8 cellular contexts compared by ENCODE assay signal in the genomic region with DNA sequence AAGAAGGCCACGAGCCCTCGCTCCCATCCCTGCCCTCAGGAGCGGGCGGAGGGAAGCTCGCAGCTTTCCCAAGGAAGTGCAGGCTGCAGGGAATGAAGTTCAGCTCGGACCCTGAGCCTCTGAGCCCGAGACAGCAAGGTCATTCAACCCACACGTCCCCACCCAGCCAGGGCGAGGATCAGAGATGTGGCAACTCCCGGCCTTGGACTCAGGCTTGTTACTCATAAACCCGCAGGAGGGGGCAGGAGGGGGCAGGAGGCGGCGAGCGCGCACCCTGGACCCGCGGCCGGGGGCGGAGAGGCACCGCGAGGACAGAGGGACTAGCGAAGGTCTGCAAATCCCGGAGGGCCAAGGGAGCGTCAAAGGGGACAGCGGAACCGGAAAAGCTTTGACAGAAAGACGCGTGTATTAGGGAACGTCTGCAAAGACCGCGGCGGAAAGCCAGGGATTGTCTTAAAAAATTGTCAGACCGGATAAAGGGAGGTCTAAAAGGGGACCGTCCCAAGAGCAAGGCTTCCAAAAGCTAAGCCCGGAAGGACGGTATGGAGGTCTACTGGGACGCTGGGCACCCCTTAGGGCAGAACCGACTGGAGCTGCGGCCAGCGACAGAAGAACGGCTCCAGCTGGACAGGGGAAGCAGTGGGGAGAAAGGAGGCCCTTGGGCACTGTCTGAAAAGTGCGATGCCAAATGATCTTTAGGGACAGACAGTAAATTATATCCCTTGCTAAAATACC. TPM values are rescaled to one million over a fixed set of nuclear protein-coding genes. Genes with fewer than 3 reads are reported as not detected.
DNase-seq lines count a peak whose midpoint lies in the region; FAIRE-seq and TF ChIP-seq lines count a peak whose summit lies in the region.

No MANE protein-coding gene starts in this region.

- H2AFZ ChIP-seq in neuronal stem cell (ENCODE audit: low read length), result peak overlapping the region; percentile 96

- peak overlapping the region; percentile 96 for H4K91ac ChIP-seq in neuronal stem cell (ENCODE audit: low read depth, low read length, poor library complexity)

- H3K27ac ChIP-seq in neuronal stem cell (replicated peaks; ENCODE audit: low read length), result peak overlapping the region; percentile 98
- peak overlapping the region; percentile 99 for H3K27ac ChIP-seq in subcutaneous abdominal adipose tissue (ENCODE audit: low read depth, low read length)

- no CpG with 5 or more reads among the region's 42 CpGs for WGBS in neuronal stem cell (ENCODE audit: extremely low coverage in 2 of 2, insufficient read length in 2 of 2, insufficient replicate concordance in 1 of 2), 2 donors

- H3K23ac ChIP-seq in neuronal stem cell (ENCODE audit: low read depth, low read length, poor library complexity), result peak overlapping the region; percentile 98

- H3K4me1 ChIP-seq in neuronal stem cell (ENCODE audit: control insufficient read depth in 2 of 2, insufficient read depth in 1 of 2, low read depth in 1 of 2, low read length in 2 of 2), result peaks cover 4 to 8% of the 10 kb centered on the region in 2 donors
- H3K4me1 ChIP-seq in subcutaneous abdominal adipose tissue (ENCODE audit: control insufficient read depth in 5 of 5, insufficient read depth in 5 of 5, low read length in 5 of 5), result peaks cover 4 to 47% (median 32%) of the 10 kb centered on the region in 5 donors

- peak; percentile 46 for TF ChIP-seq POLR2A in H54 (IDR thresholded peaks at IDR 0.05; ENCODE audit: low read depth, low read length)

- H4K8ac ChIP-seq in neuronal stem cell (ENCODE audit: low read depth, low read length), result no peak overlapping the region

- H2AK5ac ChIP-seq in neuronal stem cell (ENCODE audit: low read depth, low read length), result peak overlapping the region; percentile 82

- no peak overlapping the region for H3K4ac ChIP-seq in neuronal stem cell (ENCODE audit: low read length)

- peak overlapping the region; percentile 96 for H2BK5ac ChIP-seq in neuronal stem cell (ENCODE audit: low read length)

- H3K4me2 ChIP-seq in neuronal stem cell (ENCODE audit: insufficient read depth, low read length, poor library complexity, severe bottlenecking), result peak overlapping the region; percentile 91

- FAIRE-seq in H54 (lab: Jason Lieb, UNC), result no peak
- no peak for FAIRE-seq in frontal cortex (lab: Jason Lieb, UNC)

- H3K14ac ChIP-seq in neuronal stem cell (ENCODE audit: low read length), result peak overlapping the region; percentile 31

- H2BK12ac ChIP-seq in neuronal stem cell (ENCODE audit: low read length), result no peak overlapping the region

- H3K9me3 ChIP-seq in neuronal stem cell (replicated peaks in 1 of 2; ENCODE audit: control insufficient read depth in 2 of 2, insufficient read depth in 1 of 2, low read depth in 1 of 2, low read length in 2 of 2) (no peaks in the 10 kb centered on the region), subcutaneous abdominal adipose tissue (ENCODE audit: control insufficient read depth in 5 of 5, low read length in 5 of 5) (no peaks in the 10 kb centered on the region)

- H3K4me3 ChIP-seq in neuronal stem cell (ENCODE audit: low read length in 2 of 2) (peak overlapping the region; percentile 75 to 85), subcutaneous abdominal adipose tissue (ENCODE audit: low read depth in 1 of 5, low read length in 5 of 5) (peak overlapping the region; percentile 90 to 96 (median 94))

- peak overlapping the region; percentile 55 for H2BK15ac ChIP-seq in neuronal stem cell (ENCODE audit: low read length)

- H3K79me1 ChIP-seq in neuronal stem cell (ENCODE audit: low read depth, low read length), result no peaks in the 10 kb centered on the region

- peak; percentile 94 for DNase-seq in Daoy (ENCODE audit: low read depth)
- DNase-seq in H54 (ENCODE audit: insufficient read length, low spot score), result peak; percentile 60
- DNase-seq in M059J (ENCODE audit: low read depth), result peak; percentile 91
- peak; percentile 65 for DNase-seq in SIG-M5 (lab: John Stamatoyannopoulos, UW)
- peak; percentile 56 for DNase-seq in activated gamma-delta T cell treated with anti-CD3 and anti-CD28 coated beads, Interleukin-2, amount 50 U/mL, for 16 hours (ENCODE audit: low read depth)
- peak; percentile 72 to 73 for DNase-seq in frontal cortex (ENCODE audit: low spot score in 2 of 2)
- DNase-seq in neuronal stem cell (ENCODE audit: low spot score), result peak; percentile 81

- peaks cover 6 to 31% of the 10 kb centered on the region in 2 donors for H3K36me3 ChIP-seq in neuronal stem cell (replicated peaks in 1 of 2; ENCODE audit: control insufficient read depth in 2 of 2, insufficient read depth in 2 of 2, low read length in 2 of 2)
- H3K36me3 ChIP-seq in subcutaneous abdominal adipose tissue (ENCODE audit: control insufficient read depth in 5 of 5, insufficient read depth in 5 of 5, low read length in 5 of 5), result peaks cover 0 to 21% (median 18%) of the 10 kb centered on the region in 5 donors

- peak overlapping the region; percentile 99 for H3K18ac ChIP-seq in neuronal stem cell (ENCODE audit: low read length)

- H2BK120ac ChIP-seq in neuronal stem cell (ENCODE audit: low read depth, low read length), result peak overlapping the region; percentile 19

- H3K9ac ChIP-seq in neuronal stem cell (ENCODE audit: low read depth, low read length, poor library complexity), result peak overlapping the region; percentile 94
- peak overlapping the region; percentile 88 to 96 (median 93) for H3K9ac ChIP-seq in subcutaneous abdominal adipose tissue (ENCODE audit: low read length in 5 of 5)

- H3K27me3 ChIP-seq in neuronal stem cell (ENCODE audit: control insufficient read depth in 3 of 3, insufficient read depth in 3 of 3, low read depth in 1 of 3, low read length in 3 of 3), result no peaks in the 10 kb centered on the region
- no peaks in the 10 kb centered on the region for H3K27me3 ChIP-seq in subcutaneous abdominal adipose tissue (ENCODE audit: control insufficient read depth in 5 of 5, insufficient read depth in 4 of 5, low read length in 5 of 5)

RNA-seq across cellular contexts. Expression of a gene that starts 0.6 kb away (rescaled TPM):
- 68.9 and 75.2 TPM in 2 replicates for total RNA-seq in Daoy (2014; rRNA removed; shearing (Covaris generic))
- total RNA-seq in M059J (2014; rRNA removed; shearing (Covaris generic)), result 67.7 and 78.7 TPM in 2 replicates
- total RNA-seq in frontal cortex, result 56.7 TPM
- 31.3 TPM for polyA plus RNA-seq in neuronal stem cell (2013, experiment 1 of 2)
- 30.9 TPM for polyA plus RNA-seq in neuronal stem cell (2013, experiment 2 of 2)

RNA-seq across cellular contexts. Expression of a gene that starts 0.8 kb away (rescaled TPM):
- 3.1 and 5.9 TPM in 2 replicates for total RNA-seq in Daoy (2014; rRNA removed; shearing (Covaris generic))
- total RNA-seq in M059J (2014; rRNA removed; shearing (Covaris generic)), result 1.3 and 4.9 TPM in 2 replicates
- total RNA-seq in frontal cortex, result 1.2 TPM
- polyA plus RNA-seq in neuronal stem cell (2013, experiment 1 of 2), result 1.2 TPM
- 0.97 TPM for polyA plus RNA-seq in neuronal stem cell (2013, experiment 2 of 2)

RNA-seq across cellular contexts. Expression of a gene that starts 16.5 kb away (rescaled TPM):
- 2.7 TPM in 1 of 2 replicates, not detected in the other for total RNA-seq in Daoy (2014; rRNA removed; shearing (Covaris generic))
- total RNA-seq in M059J (2014; rRNA removed; shearing (Covaris generic)), result 0.27 TPM in 1 of 2 replicates, not detected in the other
- total RNA-seq in frontal cortex, result 0.41 TPM
- 0.33 TPM for polyA plus RNA-seq in neuronal stem cell (2013, experiment 1 of 2)
- polyA plus RNA-seq in neuronal stem cell (2013, experiment 2 of 2), result 0.18 TPM

RNA-seq across cellular contexts. Expression of a gene that starts 19.9 kb away (rescaled TPM):
- total RNA-seq in Daoy (2014; rRNA removed; shearing (Covaris generic)), result 6.6 and 12.6 TPM in 2 replicates
- 3.5 and 15.6 TPM in 2 replicates for total RNA-seq in M059J (2014; rRNA removed; shearing (Covaris generic))
- total RNA-seq in frontal cortex, result 1.6 TPM
- polyA plus RNA-seq in neuronal stem cell (2013, experiment 1 of 2), result 15.2 TPM
- polyA plus RNA-seq in neuronal stem cell (2013, experiment 2 of 2), result 15.1 TPM

RNA-seq across cellular contexts. Expression of a gene that starts 22.0 kb away (rescaled TPM):
- total RNA-seq in Daoy (2014; rRNA removed; shearing (Covaris generic)), result 191 and 208 TPM in 2 replicates
- total RNA-seq in M059J (2014; rRNA removed; shearing (Covaris generic)), result 358 and 437 TPM in 2 replicates
- 20.4 TPM for total RNA-seq in frontal cortex
- polyA plus RNA-seq in neuronal stem cell (2013, experiment 1 of 2), result 61.7 TPM
- polyA plus RNA-seq in neuronal stem cell (2013, experiment 2 of 2), result 61.2 TPM

Comparison
In these comparisons a context has a peak if more than half of its experiments do, and no peak if none do; other contexts are left out.
1. Peak in every context shown above with its lines: DNase-seq, H3K4me3 ChIP-seq and H3K27ac ChIP-seq.